ENCODE assay signal across 17 cellular contexts in the genomic region with DNA sequence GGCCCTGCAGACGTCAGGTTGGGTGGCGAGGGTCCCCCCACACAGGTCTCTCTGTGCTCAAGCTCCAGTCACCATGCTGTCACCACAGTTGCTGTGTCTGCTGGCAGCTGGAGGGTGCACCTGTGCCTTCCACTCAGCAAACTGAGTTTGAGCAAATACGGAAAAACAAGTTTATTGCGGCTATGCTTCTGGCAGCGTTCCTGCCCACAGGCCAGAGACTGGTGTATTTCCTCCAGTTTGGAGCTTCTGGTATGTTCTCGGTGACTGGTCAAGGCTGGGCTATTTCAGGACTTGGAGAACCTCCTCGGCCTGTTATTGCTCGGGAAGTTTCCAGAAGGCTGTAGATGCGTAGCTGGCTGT.
A peak's percentile ranks its signal among the peaks of the same experiment; 100 is the strongest.
DNase-seq lines count a peak whose midpoint lies in the region; ATAC-seq, FAIRE-seq and TF ChIP-seq lines count a peak whose summit lies in the region.
"Had no signal": no experiment of that assay in that cellular context is flagged by ENCODE, and none has a peak within 500 bp of the region (broad histone marks: within the 10 kb centered on the region; RNA-seq: fewer than 3 reads in every experiment).

No MANE protein-coding gene starts in this region.

- peak; percentile 82 for ATAC-seq in left lung
- ATAC-seq: activated naive CD8-positive, alpha-beta T cell treated with anti-CD3 and anti-CD28 coated beads, Interleukin-2, amount 50 U/mL, for 24 hours; foreskin keratinocyte; SK-N-SH treated with all-trans-retinoic acid at 6 μM for 48 hours had no signal

- H3K9me3 ChIP-seq in left lung (no peaks in the 10 kb centered on the region), small intestine (ENCODE audit: control insufficient read depth, low read depth) (no peaks in the 10 kb centered on the region)
- H3K9me3 ChIP-seq: neutrophil had no signal

- FAIRE-seq in small intestine (lab: Jason Lieb, UNC): no peak
- FAIRE-seq: endometrium, GM19239 had no signal

- H3K27ac ChIP-seq in left lung: no peak overlapping the region
- no peak overlapping the region for H3K27ac ChIP-seq in small intestine (ENCODE audit: low read depth in 1 of 2, low read length in 1 of 2)
- H3K27ac ChIP-seq: foreskin keratinocyte, neutrophil had no signal

- H3K36me3 ChIP-seq in left lung (no peaks in the 10 kb centered on the region), small intestine (ENCODE audit: control insufficient read depth in 2 of 2, insufficient read depth in 2 of 2, low read length in 2 of 2) (no peaks in the 10 kb centered on the region)
- H3K36me3 ChIP-seq: neutrophil had no signal

- DNase-seq in NAMALWA (ENCODE audit: low spot score): peak; percentile 17
- peak; percentile 52 for DNase-seq in NCI-H774 (lab: John Stamatoyannopoulos, UW)
- DNase-seq in left lung: peak in 1 of 2 donors; percentile 66
- DNase-seq in small intestine: peak; percentile 43
- DNase-seq in inferior parietal cortex (ENCODE audit: extremely low spot score): no peak
- no peak for DNase-seq in SKM-1 treated with dmso at 0.1 percent for 144 hours (lab: John Stamatoyannopoulos, UW; ENCODE audit: unreplicated experiment)
- no peak for DNase-seq in activated CD4-positive, alpha-beta T cell treated with anti-CD3 and anti-CD28 coated beads, Interleukin-2, amount 50 U/mL, for 1 hour
- DNase-seq: activated CD4-positive, alpha-beta T cell treated with anti-CD3 and anti-CD28 coated beads, Interleukin-2, amount 50 U/mL, for 4 hours; activated naive CD8-positive, alpha-beta T cell treated with anti-CD3 and anti-CD28 coated beads, Interleukin-2, amount 50 U/mL, for 24 hours; foreskin keratinocyte; mesenchymal stem cell; NCI-H1092; NCI-H2227 treated with DMSO at 0.1 percent for 48 hours had no signal

- H3K4me3 ChIP-seq in left lung (no peak overlapping the region), small intestine (ENCODE audit: low read depth in 1 of 2, low read length in 2 of 2) (no peak overlapping the region)

- intact Hi-C loops in left lung (cut with DNase I): no loop called here

- no peak for TF ChIP-seq CTCF in left lung (IDR thresholded peaks at IDR 0.05)

- H3K4me1 ChIP-seq in left lung: peaks cover 0 to 21% of the 10 kb centered on the region in 2 donors
- H3K4me1 ChIP-seq in small intestine (ENCODE audit: control insufficient read depth in 2 of 2, insufficient read depth in 1 of 2, low read depth in 1 of 2, low read length in 1 of 2): no peaks in the 10 kb centered on the region

- 17 to 59% (median 26%) methylated on average over 9 of the region's 9 CpGs for WGBS in small intestine, 3 donors

- no peaks in the 10 kb centered on the region for H3K27me3 ChIP-seq in left lung
- H3K27me3 ChIP-seq in small intestine (ENCODE audit: control insufficient read depth in 2 of 2, insufficient read depth in 2 of 2, low read length in 2 of 2): no peaks in the 10 kb centered on the region

Comparison
In these comparisons a context has a peak if more than half of its experiments do, and no peak if none do; other contexts are left out.
1. DNase-seq: peak in NAMALWA (single experiment), NCI-H774 (single experiment) and small intestine (single experiment); none in inferior parietal cortex (single experiment), SKM-1 treated with dmso at 0.1 percent for 144 hours (single experiment) and activated CD4-positive, alpha-beta T cell treated with anti-CD3 and anti-CD28 coated beads, Interleukin-2, amount 50 U/mL, for 1 hour (single experiment).